In genomic region chr10:60566027-60566575, GRCh38 we compare ENCODE assay signal across 21 cellular contexts.
"Had no signal": no experiment of that assay in that cellular context is flagged by ENCODE, and none has a peak within 500 bp of the region (broad histone marks: within the 10 kb centered on the region; RNA-seq: fewer than 3 reads in every experiment).

No MANE protein-coding gene starts in this region.

- H3K27me3 Mint-ChIP-seq: activated naive CD4-positive, alpha-beta T cell treated with anti-CD3 and anti-CD28 coated beads, Interleukin-2, amount 10 ng/mL, durations not matched to agents 7 days and 5 days; effector memory CD8-positive, alpha-beta T cell; stimulated activated memory B cell treated with anti-CD40 and anti-IgM and Interleukin-4, amounts not matched to agents 10 μg/mL and 1 μg/mL and 100 μg/mL, for 72 hours; type B pancreatic cell had no signal

- H3K27ac Mint-ChIP-seq: activated naive CD4-positive, alpha-beta T cell treated with anti-CD3 and anti-CD28 coated beads, Interleukin-2, amount 10 ng/mL, durations not matched to agents 7 days and 5 days; effector memory CD8-positive, alpha-beta T cell; naive B cell; neural progenitor cell; stimulated activated memory B cell treated with anti-CD40 and anti-IgM and Interleukin-4, amounts not matched to agents 10 μg/mL and 1 μg/mL and 100 μg/mL, for 72 hours; type B pancreatic cell had no signal

- DNase-seq: activated naive CD4-positive, alpha-beta T cell treated with anti-CD3 and anti-CD28 coated beads, Interleukin-2, amount 10 ng/mL, durations not matched to agents 7 days and 5 days; adrenal gland; brain microvascular endothelial cell; central memory CD4-positive, alpha-beta T cell; colonic mucosa; dorsolateral prefrontal cortex; effector memory CD8-positive, alpha-beta T cell; foreskin melanocyte; glutamatergic neuron; hippocampal formation; kidney glomerular epithelial cell; left lung; naive B cell; posterior cingulate gyrus; right lobe of liver; small intestine; stimulated activated CD4-positive, alpha-beta T cell treated with anti-CD3 and anti-CD28 coated beads, Interleukin-2, amount 100 ng/mL, for 24 hours; SW 1271 had no signal

- ATAC-seq: effector memory CD8-positive, alpha-beta T cell; left lung; right lobe of liver; stimulated activated memory B cell treated with anti-CD40 and anti-IgM and Interleukin-4, amounts not matched to agents 10 μg/mL and 1 μg/mL and 100 μg/mL, for 72 hours had no signal

- H3K4me1 Mint-ChIP-seq: naive B cell had no signal

- H3K4me3 Mint-ChIP-seq: activated naive CD4-positive, alpha-beta T cell treated with anti-CD3 and anti-CD28 coated beads, Interleukin-2, amount 10 ng/mL, durations not matched to agents 7 days and 5 days; effector memory CD8-positive, alpha-beta T cell; naive B cell; neural progenitor cell; stimulated activated memory B cell treated with anti-CD40 and anti-IgM and Interleukin-4, amounts not matched to agents 10 μg/mL and 1 μg/mL and 100 μg/mL, for 72 hours; type B pancreatic cell had no signal
